ENCODE assay signal across 2 cellular contexts in the genomic region with DNA sequence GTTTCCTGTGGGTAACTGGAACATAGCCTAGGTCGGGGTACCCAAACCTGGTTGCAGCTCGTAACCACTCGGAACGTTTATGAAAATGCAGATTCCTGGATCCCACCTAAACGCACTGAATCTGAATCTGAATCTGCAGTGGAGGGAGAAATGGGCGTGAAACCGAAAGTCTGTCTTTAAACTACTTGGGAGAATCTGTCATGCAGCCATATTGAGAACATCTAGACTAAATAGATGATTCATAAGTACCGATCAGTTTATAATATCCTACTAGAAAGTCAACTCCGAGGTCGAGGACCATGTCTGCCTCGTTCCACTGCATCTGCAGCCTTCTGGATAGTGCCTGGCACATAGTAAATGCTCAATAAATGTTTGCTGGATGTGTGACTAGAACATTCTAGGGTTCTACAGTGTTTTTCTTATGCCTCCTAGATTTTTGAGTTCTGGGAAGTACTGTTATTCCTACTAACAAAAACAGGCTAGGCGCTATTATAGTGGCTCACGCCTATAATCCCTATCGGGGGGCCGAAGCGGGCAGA.
TF ChIP-seq lines count a peak whose summit lies in the region.

No MANE protein-coding gene starts in this region.

TF ChIP-seq in HCT116, 20 proteins besides CTCF, POLR2A, EP300 and RAD21 (continued from another document):
- TF ChIP-seq FOSL1 (IDR thresholded peaks at IDR 0.05; ENCODE audit: low read depth) (no peak), REST (IDR thresholded peaks at IDR 0.05; ENCODE audit: low read depth) (no peak), JUND (IDR thresholded peaks at IDR 0.05) (no peak), EGR1 (IDR thresholded peaks at IDR 0.05; ENCODE audit: low read depth) (no peak), EZH2 (IDR thresholded peaks at IDR 0.05) (no peak), SRF (IDR thresholded peaks at IDR 0.05; ENCODE audit: low read depth) (no peak), TCF7L2 (IDR thresholded peaks at IDR 0.05; ENCODE audit: borderline replicate concordance, extremely low read depth, insufficient read depth, insufficient read length) (no peak), ZNF274 (IDR thresholded peaks at IDR 0.05; ENCODE audit: low read depth, low read length) (no peak), SP1 (IDR thresholded peaks at IDR 0.05; ENCODE audit: low read depth) (no peak), ZBTB33 (IDR thresholded peaks at IDR 0.05; ENCODE audit: extremely low read depth, insufficient replicate concordance, low read length) (no peak), CEBPB (IDR thresholded peaks at IDR 0.05; ENCODE audit: low read depth) (no peak), ZFX (IDR thresholded peaks at IDR 0.05) (no peak)
- TF ChIP-seq, protein P1, sequence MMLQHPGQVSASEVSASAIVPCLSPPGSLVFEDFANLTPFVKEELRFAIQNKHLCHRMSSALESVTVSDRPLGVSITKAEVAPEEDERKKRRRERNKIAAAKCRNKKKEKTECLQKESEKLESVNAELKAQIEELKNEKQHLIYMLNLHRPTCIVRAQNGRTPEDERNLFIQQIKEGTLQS (IDR thresholded peaks at IDR 0.05), result no peak
- TF ChIP-seq, protein P2, sequence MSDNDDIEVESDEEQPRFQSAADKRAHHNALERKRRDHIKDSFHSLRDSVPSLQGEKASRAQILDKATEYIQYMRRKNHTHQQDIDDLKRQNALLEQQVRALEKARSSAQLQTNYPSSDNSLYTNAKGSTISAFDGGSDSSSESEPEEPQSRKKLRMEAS (IDR thresholded peaks at IDR 0.05), result no peak

TF ChIP-seq in liver, 16 proteins besides CTCF, POLR2A, EP300 and RAD21:
- TF ChIP-seq ZBTB33 (IDR thresholded peaks at IDR 0.05) (no peak), HNF4A (conservative IDR thresholded peaks at IDR 0.05) (no peak), RXRA (IDR thresholded peaks at IDR 0.05) (no peak), FOXA2 (IDR thresholded peaks at IDR 0.05) (no peak)
